Comparison of ENCODE assay signal across 15 cellular contexts in genomic region chr2:174145827-174146226, GRCh38.
DNase-seq lines count a peak whose midpoint lies in the region; ATAC-seq, FAIRE-seq and TF ChIP-seq lines count a peak whose summit lies in the region.
"Had no signal": no experiment of that assay in that cellular context is flagged by ENCODE, and none has a peak within 500 bp of the region (broad histone marks: within the 10 kb centered on the region; RNA-seq: fewer than 3 reads in every experiment).

No MANE protein-coding gene starts in this region.

- POLR2A ChIA-PET in GM12878 (lab: Charles Lee) = no interaction called here

- no peak overlapping the region for H3K18ac ChIP-seq in mesendoderm (ENCODE audit: low read length)

- H3K4me2 ChIP-seq in GM12878 (ENCODE audit: control insufficient read depth, insufficient read depth) = no peak overlapping the region
- no peak overlapping the region for H3K4me2 ChIP-seq in mesendoderm (ENCODE audit: low read length)

- SMC1A ChIA-PET in GM12878 (lab: Charles Lee; ENCODE audit: uncharacterized antibody, unreplicated experiment) = interaction anchor here (1.0 to 2.5 kb wide), 3 partner anchors 11 to 195 kb away, joined by 4 to 6 read pairs (median 4); no protein-coding TSS in a partner anchor

- H3K56ac ChIP-seq in mesendoderm (ENCODE audit: low read length) = no peak overlapping the region

- TF ChIP-seq CTCF in GM12878 (IDR thresholded peaks at IDR 0.05 in 2 of 3, conservative IDR thresholded peaks at IDR 0.05 in 1 of 3; ENCODE audit: control insufficient read depth in 2 of 3, extremely low read depth in 1 of 3, insufficient read depth in 1 of 3, low read depth in 3 of 3, low read length in 3 of 3) (no peak), prostate gland (IDR thresholded peaks at IDR 0.05) (no peak), body of pancreas (IDR thresholded peaks at IDR 0.05) (no peak)

- WGBS in GM12878 (ENCODE audit: insufficient coverage, insufficient replicate concordance, low lambda C conversion rate, missing lambda C conversion rate) = 49% methylated on average over 2 of the region's 2 CpGs
- WGBS in mesendoderm (ENCODE audit: extremely low coverage, insufficient coverage, low lambda C conversion rate) = no CpG with 5 or more reads among the region's 2 CpGs
- 54% methylated on average over 2 of the region's 2 CpGs for whole genome bisulfite sequencing in prostate gland
- WGBS in body of pancreas, 2 donors = 45 to 54% methylated on average over 2 of the region's 2 CpGs

- H3K36me3 ChIP-seq in GM12878 (ENCODE audit: control insufficient read depth in 2 of 2, insufficient read depth in 2 of 2, low read length in 1 of 2) (no peaks in the 10 kb centered on the region; a peak in 1 of 4 replicates), mesendoderm (ENCODE audit: control insufficient read depth, insufficient read depth, low read length) (no peaks in the 10 kb centered on the region), prostate gland (no peaks in the 10 kb centered on the region), body of pancreas (replicated peaks in 1 of 2; ENCODE audit: insufficient read depth in 1 of 2, low read depth in 2 of 2) (no peaks in the 10 kb centered on the region)

- no peak for FAIRE-seq in GM12878 (lab: Jason Lieb, UNC)

- H2BK15ac ChIP-seq in mesendoderm (replicated peaks; ENCODE audit: low read depth) = no peak overlapping the region

- no peaks in the 10 kb centered on the region for H3K4me1 ChIP-seq in GM12878 (ENCODE audit: control insufficient read depth, insufficient read depth, low read length)
- H3K4me1 ChIP-seq in mesendoderm (ENCODE audit: control insufficient read depth, low read depth, low read length) = no peaks in the 10 kb centered on the region
- no peaks in the 10 kb centered on the region for H3K4me1 ChIP-seq in prostate gland (replicated peaks)
- no peaks in the 10 kb centered on the region for H3K4me1 ChIP-seq in body of pancreas

- no peak overlapping the region for H2BK5ac ChIP-seq in mesendoderm (ENCODE audit: low read length)

- H3K79me1 ChIP-seq in mesendoderm (ENCODE audit: low read length) = no peaks in the 10 kb centered on the region

- H2BK120ac ChIP-seq in mesendoderm (ENCODE audit: low read depth, low read length) = no peak overlapping the region

- DNase-seq in DMS 273 (lab: John Stamatoyannopoulos, UW; ENCODE audit: unreplicated experiment) (peak; percentile 14), DMS 273 treated with DMSO at 0.1 percent for 48 hours (lab: John Stamatoyannopoulos, UW) (no peak), Kasumi-1 (lab: John Stamatoyannopoulos, UW) (peak; percentile 55 to 59), GM12878 (ENCODE audit: low read depth, low spot score) (no peak), mesendoderm (peak; percentile 66), prostate gland (ENCODE audit: low spot score) (no peak), body of pancreas (no peak)
- DNase-seq: DMS153; islet precursor cell; NCI-H1105; stimulated activated CD4-positive, alpha-beta T cell treated with anti-CD3 and anti-CD28 coated beads, Interleukin-12 subunit alpha, Interleukin-12 subunit beta, amount 100 ng/mL, for 4 hours; stimulated activated CD8-positive, alpha-beta memory T cell treated with anti-CD3 and anti-CD28 coated beads, Interleukin-4, amount 100 ng/mL, for 48 hours had no signal

- no peak overlapping the region for H3K4ac ChIP-seq in mesendoderm (ENCODE audit: low read depth, low read length)

- no peak overlapping the region for H4K8ac ChIP-seq in mesendoderm (ENCODE audit: low read depth, low read length)

- no peak for TF ChIP-seq POLR2A in GM12878 (IDR thresholded peaks at IDR 0.05; ENCODE audit: low read depth, low read length)
- TF ChIP-seq POLR2A in prostate gland (IDR thresholded peaks at IDR 0.05) = no peak
- no peak for TF ChIP-seq POLR2A in body of pancreas (IDR thresholded peaks at IDR 0.05)

- intact Hi-C loops in GM12878 (cut with micrococcal nuclease; ENCODE audit: unreplicated experiment) = no loop called here
- intact Hi-C loops in prostate gland (cut with DNase I) = no loop called here
- intact Hi-C loops in body of pancreas (cut with DNase I) = no loop called here

- H3K4me3 ChIP-seq in GM12878 = no peak overlapping the region
- no peak overlapping the region for H3K4me3 ChIP-seq in mesendoderm (ENCODE audit: low read length)
- no peak overlapping the region for H3K4me3 ChIP-seq in prostate gland
- H3K4me3 ChIP-seq in body of pancreas = no peak overlapping the region

- no peaks in the 10 kb centered on the region for H4K20me1 ChIP-seq in GM12878 (ENCODE audit: control insufficient read depth, insufficient read depth)

- no peak for TF ChIP-seq RAD21 in GM12878 (IDR thresholded peaks at IDR 0.05; ENCODE audit: insufficient read depth, low read depth, low read length)

- H3K79me2 ChIP-seq in GM12878 (ENCODE audit: control insufficient read depth, insufficient read depth, low read length) (peaks cover 1% of the 10 kb centered on the region), mesendoderm (ENCODE audit: control insufficient read depth, insufficient read depth, low read length) (no peaks in the 10 kb centered on the region)

- ATAC-seq in GM12878 (peak; percentile 41; the same call in 2 of the 3 replicates), GM21390 (IDR thresholded peaks at IDR 0.05; ENCODE audit: unreplicated experiment) (no peak), body of pancreas (no peak)
- ATAC-seq: esophagus mucosa had no signal

- H3K27ac ChIP-seq in GM12878 (ENCODE audit: control insufficient read depth, insufficient read depth) (no peak overlapping the region), mesendoderm (ENCODE audit: low read depth, low read length) (no peak overlapping the region), prostate gland (no peak overlapping the region), body of pancreas (no peak overlapping the region)
- H3K27ac ChIP-seq: 22Rv1 had no signal

- H3K9ac ChIP-seq in GM12878 (ENCODE audit: control insufficient read depth, insufficient read depth, low read length) (no peak overlapping the region), mesendoderm (ENCODE audit: low read length) (no peak overlapping the region)

- no peak for TF ChIP-seq EP300 in GM12878 (IDR thresholded peaks at IDR 0.05; ENCODE audit: borderline replicate concordance in 1 of 2, control insufficient read depth in 1 of 2, low read depth in 2 of 2, low read length in 2 of 2)

- no peaks in the 10 kb centered on the region for H3K9me3 ChIP-seq in GM12878 (replicated peaks; ENCODE audit: control insufficient read depth, insufficient read depth, low read length)
- H3K9me3 ChIP-seq in prostate gland = no peaks in the 10 kb centered on the region
- H3K9me3 ChIP-seq in body of pancreas = no peaks in the 10 kb centered on the region

- CTCF ChIA-PET in GM12878 (lab: Yijun Ruan, JAX) = interaction anchor here (0.9 to 4.1 kb wide), 4 partner anchors 8 to 195 kb away, joined by 3 to 20 read pairs (median 10); no protein-coding TSS in a partner anchor

- no peak overlapping the region for H3K23ac ChIP-seq in mesendoderm (ENCODE audit: low read length)

- H4K5ac ChIP-seq in mesendoderm (ENCODE audit: low read length) = no peak overlapping the region

- no peak overlapping the region for H2AFZ ChIP-seq in GM12878 (ENCODE audit: control insufficient read depth, low read depth, low read length)

- in situ Hi-C loops in GM12878 (cut with MboI) = no loop called here

- BruUV-seq in GM12878 (replicated peaks; lab: Mats Ljungman, UMichigan) = no TSS peak

- RAD21 ChIA-PET in GM12878 (lab: Charles Lee; ENCODE audit: unreplicated experiment) = interaction anchor here (0.7 kb wide), 1 partner anchor 12 kb away, joined by 3 read pairs; no protein-coding TSS in a partner anchor

- no peaks in the 10 kb centered on the region for H3K27me3 ChIP-seq in GM12878 (replicated peaks in 1 of 2; ENCODE audit: control insufficient read depth in 2 of 2, insufficient read depth in 2 of 2, low read length in 1 of 2)
- no peaks in the 10 kb centered on the region for H3K27me3 ChIP-seq in mesendoderm (ENCODE audit: insufficient read depth, low read length, poor library complexity)
- no peaks in the 10 kb centered on the region for H3K27me3 ChIP-seq in prostate gland (replicated peaks; ENCODE audit: insufficient read depth)
- no peaks in the 10 kb centered on the region for H3K27me3 ChIP-seq in body of pancreas

- no peak overlapping the region for H2AK5ac ChIP-seq in mesendoderm (ENCODE audit: low read length)

TF ChIP-seq in GM12878, 131 proteins besides CTCF, POLR2A, EP300 and RAD21:
- TF ChIP-seq TCF12 (IDR thresholded peaks at IDR 0.05; ENCODE audit: low read depth, low read length) (no peak), HDAC2 (IDR thresholded peaks at IDR 0.05) (no peak), REST (IDR thresholded peaks at IDR 0.05; ENCODE audit: low read depth, low read length) (no peak), NR2C1 (IDR thresholded peaks at IDR 0.05) (no peak)

Comparison
In these comparisons a context has a peak if more than half of its experiments do, and no peak if none do; other contexts are left out.
1. DNase-seq: peak in DMS 273 (single experiment), Kasumi-1 (2 of 2) and mesendoderm (single experiment); none in DMS 273 treated with DMSO at 0.1 percent for 48 hours (single experiment), GM12878 (single experiment), prostate gland (single experiment) and body of pancreas (0 of 4).